ENCODE assay signal across 8 cellular contexts in the genomic region with DNA sequence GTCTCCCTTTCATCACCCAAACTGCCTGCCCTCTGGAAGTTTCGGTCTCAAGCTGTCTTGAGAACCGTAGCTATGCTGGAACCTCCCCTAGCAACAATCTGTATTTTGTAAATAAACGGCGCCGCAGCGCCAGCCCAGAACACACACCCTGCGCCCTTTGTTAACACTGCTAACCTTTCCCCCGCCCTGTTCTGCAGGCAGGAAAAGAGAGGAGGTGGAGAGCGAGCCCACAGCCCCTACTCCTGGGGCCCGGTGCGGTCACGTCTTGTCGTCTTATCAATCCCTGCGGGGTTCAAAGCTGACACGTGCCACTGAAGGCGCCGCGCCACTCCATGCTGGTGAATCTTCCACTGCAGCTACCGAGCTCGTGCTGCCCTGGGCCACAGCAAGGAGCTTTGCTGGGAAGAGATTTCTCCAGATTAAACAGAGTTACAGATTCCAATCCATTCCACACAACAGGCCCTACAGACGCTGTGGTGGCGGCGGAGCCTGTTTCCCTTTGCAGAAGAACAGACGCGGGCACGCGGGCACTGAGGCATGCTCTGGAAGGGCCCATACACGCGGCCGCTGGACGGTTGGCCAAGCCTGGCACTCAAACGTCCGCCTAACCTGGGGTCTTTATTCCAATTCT. TPM values are rescaled to one million over a fixed set of nuclear protein-coding genes. Genes with fewer than 3 reads are reported as not detected.
DNase-seq lines count a peak whose midpoint lies in the region; ATAC-seq and TF ChIP-seq lines count a peak whose summit lies in the region.

No MANE protein-coding gene starts in this region.

- H3K9ac ChIP-seq in NT2/D1 (ENCODE audit: insufficient read length, low read depth): peak overlapping the region; percentile 34
- peak overlapping the region; percentile 18 for H3K9ac ChIP-seq in muscle layer of colon (ENCODE audit: low read length)

- TF ChIP-seq CTCF in choroid plexus epithelial cell (conservative IDR thresholded peaks at IDR 0.05; ENCODE audit: low read depth, low read length): no peak

- intact Hi-C loops in CD4-positive, alpha-beta memory T cell (cut with micrococcal nuclease): loop anchor here (2.0 kb wide), 2 partner anchors 26 to 88 kb away; a partner anchor contains a TSS

- H3K4me1 ChIP-seq in CD4-positive, alpha-beta memory T cell (ENCODE audit: insufficient read depth, low read length): peaks cover 27% of the 10 kb centered on the region
- H3K4me1 ChIP-seq in NT2/D1 (ENCODE audit: insufficient read depth, insufficient read length): peaks cover 19% of the 10 kb centered on the region
- peaks cover 39% of the 10 kb centered on the region for H3K4me1 ChIP-seq in muscle layer of colon (ENCODE audit: insufficient read depth, low read length)

- no peaks in the 10 kb centered on the region for H3K9me3 Mint-ChIP-seq in CD4-positive, alpha-beta memory T cell

- peak overlapping the region in 1 of 2 donors; percentile 34 for H3K4me3 ChIP-seq in CD4-positive, alpha-beta memory T cell (ENCODE audit: low read length in 2 of 2)
- H3K4me3 ChIP-seq in NT2/D1 (ENCODE audit: insufficient read length, low read depth) (no peak overlapping the region), choroid plexus epithelial cell (ENCODE audit: low read depth, low read length) (no peak overlapping the region), muscle layer of colon (ENCODE audit: low read depth in 1 of 2, low read length in 2 of 2) (peak overlapping the region; percentile 32 to 44)

- no peaks in the 10 kb centered on the region for H3K27me3 Mint-ChIP-seq in CD4-positive, alpha-beta memory T cell

- H3K27me3 ChIP-seq in CD4-positive, alpha-beta memory T cell (ENCODE audit: insufficient read depth, low read length): no peaks in the 10 kb centered on the region
- H3K27me3 ChIP-seq in NT2/D1 (ENCODE audit: insufficient read depth, insufficient read length) (peaks cover 10% of the 10 kb centered on the region), muscle layer of colon (ENCODE audit: control insufficient read depth in 1 of 2, insufficient read depth in 2 of 2, low read length in 2 of 2) (no peaks in the 10 kb centered on the region)

- H3K9me3 ChIP-seq in CD4-positive, alpha-beta memory T cell (ENCODE audit: control insufficient read depth in 1 of 2, low read length in 2 of 2): no peaks in the 10 kb centered on the region
- peaks cover 6% of the 10 kb centered on the region; the same call in 1 of the 2 replicates for H3K9me3 ChIP-seq in NT2/D1 (ENCODE audit: insufficient read depth, low read length)
- H3K9me3 ChIP-seq in muscle layer of colon (ENCODE audit: low read length): no peaks in the 10 kb centered on the region

- H3K36me3 Mint-ChIP-seq in CD4-positive, alpha-beta memory T cell: peaks cover 0 to 4% of the 10 kb centered on the region in 2 donors

- peak; percentile 78 to 92 (median 88) for DNase-seq in CD4-positive, alpha-beta memory T cell
- DNase-seq in NT2/D1 (ENCODE audit: low read depth, low spot score) (no peak), choroid plexus epithelial cell (ENCODE audit: low read depth) (peak; percentile 21), NCI-H2107 (lab: John Stamatoyannopoulos, UW) (no peak), SW480 (ENCODE audit: low spot score) (no peak)

- peaks cover 13 to 38% (median 25%) of the 10 kb centered on the region in 4 donors for H3K4me1 Mint-ChIP-seq in CD4-positive, alpha-beta memory T cell

- peak overlapping the region; percentile 93 to 100 (median 97) for H3K27ac Mint-ChIP-seq in CD4-positive, alpha-beta memory T cell

- H3K4me3 Mint-ChIP-seq in CD4-positive, alpha-beta memory T cell: peak overlapping the region; percentile 82 to 88 (median 86)

- POLR2A ChIA-PET in CD4-positive, alpha-beta memory T cell (lab: Charles Lee; ENCODE audit: partially characterized antibody): interaction anchor here (0.6 to 1.4 kb wide), 2 partner anchors 18 to 285 kb away, joined by 3 to 4 read pairs; no protein-coding TSS in a partner anchor

- no peak for ATAC-seq in HG03196 (IDR thresholded peaks at IDR 0.05; ENCODE audit: unreplicated experiment)
- ATAC-seq in GM21390 (IDR thresholded peaks at IDR 0.05; ENCODE audit: unreplicated experiment): no peak

- H3K27ac ChIP-seq in CD4-positive, alpha-beta memory T cell (ENCODE audit: low read depth, low read length): peak overlapping the region; percentile 65
- peak overlapping the region; percentile 21 for H3K27ac ChIP-seq in muscle layer of colon (ENCODE audit: low read depth, low read length)

- no peaks in the 10 kb centered on the region for H3K36me3 ChIP-seq in CD4-positive, alpha-beta memory T cell (ENCODE audit: insufficient read depth, low read length)
- no peaks in the 10 kb centered on the region for H3K36me3 ChIP-seq in NT2/D1 (ENCODE audit: insufficient read depth, insufficient read length, low read length)
- peaks cover 7% of the 10 kb centered on the region for H3K36me3 ChIP-seq in muscle layer of colon (ENCODE audit: insufficient read depth, low read length)

- CTCF ChIA-PET in CD4-positive, alpha-beta memory T cell (lab: Charles Lee; ENCODE audit: partially characterized antibody): interaction anchor here (1.4 to 2.1 kb wide), 4 partner anchors 18 to 382 kb away, joined by 3 to 5 read pairs (median 4); no protein-coding TSS in a partner anchor

RNA-seq across cellular contexts. Expression of a gene that starts 25.3 kb away (rescaled TPM):
- 1 to 10 TPM; 8.0 to 8.1 TPM for total RNA-seq in CD4-positive, alpha-beta memory T cell
- under 1 TPM in 1 of 2 donors, not detected in 1; 0.75 TPM for polyA plus RNA-seq in CD4-positive, alpha-beta memory T cell

Comparison
In these comparisons a context has a peak if more than half of its experiments do, and no peak if none do; other contexts are left out.
1. DNase-seq: peak in CD4-positive, alpha-beta memory T cell (5 of 5) and choroid plexus epithelial cell (single experiment); none in NT2/D1 (single experiment), NCI-H2107 (single experiment) and SW480 (single experiment).
2. H3K4me3 ChIP-seq: peak in muscle layer of colon (2 of 2); none in NT2/D1 (single experiment) and choroid plexus epithelial cell (single experiment).